ENCODE assay signal across 18 cellular contexts in the genomic region with DNA sequence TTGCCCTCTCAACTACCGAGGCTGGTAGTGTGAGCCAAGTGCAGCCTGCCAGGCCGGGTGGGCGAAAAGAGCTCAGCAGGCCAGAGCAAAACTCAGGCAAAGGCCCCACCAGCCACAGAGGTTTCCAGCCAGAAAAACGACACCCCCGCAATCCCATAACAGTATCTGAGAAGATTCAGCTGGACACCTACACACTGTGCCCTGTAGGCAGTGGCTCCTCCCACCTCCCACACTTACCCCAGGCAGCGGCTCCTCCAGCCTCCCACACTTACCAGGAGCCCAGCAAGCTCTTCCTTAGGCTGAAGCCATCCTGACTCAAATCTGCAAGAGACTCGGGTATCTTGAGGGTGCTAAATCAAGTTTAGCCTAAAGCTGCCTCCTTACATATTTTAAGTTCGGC. TPM values are rescaled to one million over a fixed set of nuclear protein-coding genes. Genes with fewer than 3 reads are reported as not detected.
DNase-seq lines count a peak whose midpoint lies in the region; ATAC-seq and TF ChIP-seq lines count a peak whose summit lies in the region.
"Had no signal": no experiment of that assay in that cellular context is flagged by ENCODE, and none has a peak within 500 bp of the region (broad histone marks: within the 10 kb centered on the region; RNA-seq: fewer than 3 reads in every experiment).

No MANE protein-coding gene starts in this region.

- no peaks in the 10 kb centered on the region for H3K79me2 ChIP-seq in GM23338 (replicated peaks; ENCODE audit: insufficient read depth)

- H3K4me1 ChIP-seq in GM23338 (ENCODE audit: insufficient read depth), result no peaks in the 10 kb centered on the region

- no peak overlapping the region for H3K4me3 ChIP-seq in GM23338
- H3K4me3 ChIP-seq: GM12878 had no signal

- H3K27ac Mint-ChIP-seq in GM23338 (no peak overlapping the region), activated B cell treated with CpG ODN at 0.5 μM for 24 hours (peak overlapping the region; percentile 64)
- H3K27ac Mint-ChIP-seq: CD4-positive, alpha-beta T cell had no signal

- no peak overlapping the region for H3K27ac ChIP-seq in GM23338 (ENCODE audit: low read depth)
- H3K27ac ChIP-seq: RWPE1 had no signal

- DNase-seq in GM23338 (ENCODE audit: low spot score), result no peak
- no peak for DNase-seq in activated B cell treated with CpG ODN at 0.5 μM for 24 hours
- DNase-seq in kidney glomerular epithelial cell (lab: John Stamatoyannopoulos, UW), result peak; percentile 62
- peak; percentile 29 for DNase-seq in putamen (ENCODE audit: low spot score)
- no peak for DNase-seq in activated T-cell treated with anti-CD3 and anti-CD28 coated beads, Interleukin-2, amount 50 U/mL, for 4 hours
- no peak for DNase-seq in superior temporal gyrus (ENCODE audit: extremely low spot score)
- no peak for DNase-seq in activated T-cell treated with anti-CD3 and anti-CD28 coated beads, Interleukin-2, amount 50 U/mL, for 1 hour
- DNase-seq: AML-193; CD4-positive, alpha-beta T cell; DMS79; H9; NCI-H1048; NCI-H2107; NCI-H226; NCI-H526 treated with DMSO at 0.1 percent for 48 hours; NK-92 treated with Interleukin-12 subunit alpha and Interleukin-12 subunit beta, amount 100 ng/mL, for 24 hours had no signal

- no peaks in the 10 kb centered on the region for H3K4me1 Mint-ChIP-seq in GM23338
- peaks cover 33% of the 10 kb centered on the region for H3K4me1 Mint-ChIP-seq in activated B cell treated with CpG ODN at 0.5 μM for 24 hours
- no peaks in the 10 kb centered on the region for H3K4me1 Mint-ChIP-seq in activated T-cell treated with anti-CD3 and anti-CD28 coated beads, Interleukin-2, amount 50 U/mL, for 4 hours (ENCODE audit: low read depth)

- POLR2A ChIA-PET in activated B cell treated with CpG ODN at 0.5 μM for 24 hours (lab: Charles Lee), result no interaction called here

- no peaks in the 10 kb centered on the region; the same call in 2 of the 3 replicates for H3K9me3 Mint-ChIP-seq in GM23338
- H3K9me3 Mint-ChIP-seq in activated B cell treated with CpG ODN at 0.5 μM for 24 hours, result no peaks in the 10 kb centered on the region
- no peaks in the 10 kb centered on the region for H3K9me3 Mint-ChIP-seq in activated T-cell treated with anti-CD3 and anti-CD28 coated beads, Interleukin-2, amount 50 U/mL, for 4 hours
- H3K9me3 Mint-ChIP-seq: CD4-positive, alpha-beta T cell; H9 had no signal

- H4K20me1 ChIP-seq in GM23338 (replicated peaks; ENCODE audit: insufficient read depth), result no peaks in the 10 kb centered on the region

- no peaks in the 10 kb centered on the region for H3K36me3 ChIP-seq in GM23338 (ENCODE audit: insufficient read depth)

- H3K36me3 Mint-ChIP-seq in GM23338 (ENCODE audit: low read depth) (no peaks in the 10 kb centered on the region), activated B cell treated with CpG ODN at 0.5 μM for 24 hours (ENCODE audit: low read depth) (no peaks in the 10 kb centered on the region)
- no peaks in the 10 kb centered on the region for H3K36me3 Mint-ChIP-seq in activated T-cell treated with anti-CD3 and anti-CD28 coated beads, Interleukin-2, amount 50 U/mL, for 4 hours (ENCODE audit: insufficient read depth)

- TF ChIP-seq CTCF in GM23338 (conservative IDR thresholded peaks at IDR 0.05; ENCODE audit: low read depth in 2 of 2) (no peak), activated B cell treated with CpG ODN at 0.5 μM for 24 hours (IDR thresholded peaks at IDR 0.05) (no peak)

- no peaks in the 10 kb centered on the region for H3K27me3 Mint-ChIP-seq in GM23338 (ENCODE audit: insufficient read depth, low read depth, poor library complexity)
- H3K27me3 Mint-ChIP-seq in activated B cell treated with CpG ODN at 0.5 μM for 24 hours, result no peaks in the 10 kb centered on the region
- H3K27me3 Mint-ChIP-seq in activated T-cell treated with anti-CD3 and anti-CD28 coated beads, Interleukin-2, amount 50 U/mL, for 4 hours (ENCODE audit: low read depth), result peaks cover 23% of the 10 kb centered on the region

- intact Hi-C loops in activated B cell treated with CpG ODN at 0.5 μM for 24 hours (cut with micrococcal nuclease), result no loop called here

- H3F3A ChIP-seq in GM23338 (replicated peaks; ENCODE audit: low read depth), result no peaks in the 10 kb centered on the region

- H3K9me2 ChIP-seq in GM23338 (ENCODE audit: insufficient read depth), result no peaks in the 10 kb centered on the region

- H3K4me3 Mint-ChIP-seq in GM23338 (no peak overlapping the region), activated B cell treated with CpG ODN at 0.5 μM for 24 hours (no peak overlapping the region)
- no peak overlapping the region for H3K4me3 Mint-ChIP-seq in activated T-cell treated with anti-CD3 and anti-CD28 coated beads, Interleukin-2, amount 50 U/mL, for 4 hours
- H3K4me3 Mint-ChIP-seq: CD4-positive, alpha-beta T cell; H9 had no signal

- H2AFZ ChIP-seq in GM23338, result no peak overlapping the region

- ATAC-seq in GM23338, result peak; percentile 53
- ATAC-seq in activated B cell treated with CpG ODN at 0.5 μM for 24 hours (ENCODE audit: low read depth), result no peak
- ATAC-seq in activated T-cell treated with anti-CD3 and anti-CD28 coated beads, Interleukin-2, amount 50 U/mL, for 4 hours, result no peak
- ATAC-seq: GM12878 had no signal

- CTCF ChIA-PET in activated B cell treated with CpG ODN at 0.5 μM for 24 hours (lab: Charles Lee), result no interaction called here

- H3K4me2 ChIP-seq in GM23338, result no peak overlapping the region

- H3K27me3 ChIP-seq in GM23338 (ENCODE audit: insufficient read depth), result no peaks in the 10 kb centered on the region

TF ChIP-seq in GM23338, 12 proteins besides CTCF, POLR2A, EP300 and RAD21 (continues in another document):
- TF ChIP-seq STAT1 (IDR thresholded peaks at IDR 0.05; ENCODE audit: unreplicated experiment) (no peak), NANOG (IDR thresholded peaks at IDR 0.05; ENCODE audit: borderline replicate concordance) (no peak), CREB1 (CRISPR knock-in tag; IDR thresholded peaks at IDR 0.05; ENCODE audit: low read depth) (no peak), POLR2AphosphoS5 (IDR thresholded peaks at IDR 0.05; ENCODE audit: low read depth) (no peak)
- TF ChIP-seq, protein P1, sequence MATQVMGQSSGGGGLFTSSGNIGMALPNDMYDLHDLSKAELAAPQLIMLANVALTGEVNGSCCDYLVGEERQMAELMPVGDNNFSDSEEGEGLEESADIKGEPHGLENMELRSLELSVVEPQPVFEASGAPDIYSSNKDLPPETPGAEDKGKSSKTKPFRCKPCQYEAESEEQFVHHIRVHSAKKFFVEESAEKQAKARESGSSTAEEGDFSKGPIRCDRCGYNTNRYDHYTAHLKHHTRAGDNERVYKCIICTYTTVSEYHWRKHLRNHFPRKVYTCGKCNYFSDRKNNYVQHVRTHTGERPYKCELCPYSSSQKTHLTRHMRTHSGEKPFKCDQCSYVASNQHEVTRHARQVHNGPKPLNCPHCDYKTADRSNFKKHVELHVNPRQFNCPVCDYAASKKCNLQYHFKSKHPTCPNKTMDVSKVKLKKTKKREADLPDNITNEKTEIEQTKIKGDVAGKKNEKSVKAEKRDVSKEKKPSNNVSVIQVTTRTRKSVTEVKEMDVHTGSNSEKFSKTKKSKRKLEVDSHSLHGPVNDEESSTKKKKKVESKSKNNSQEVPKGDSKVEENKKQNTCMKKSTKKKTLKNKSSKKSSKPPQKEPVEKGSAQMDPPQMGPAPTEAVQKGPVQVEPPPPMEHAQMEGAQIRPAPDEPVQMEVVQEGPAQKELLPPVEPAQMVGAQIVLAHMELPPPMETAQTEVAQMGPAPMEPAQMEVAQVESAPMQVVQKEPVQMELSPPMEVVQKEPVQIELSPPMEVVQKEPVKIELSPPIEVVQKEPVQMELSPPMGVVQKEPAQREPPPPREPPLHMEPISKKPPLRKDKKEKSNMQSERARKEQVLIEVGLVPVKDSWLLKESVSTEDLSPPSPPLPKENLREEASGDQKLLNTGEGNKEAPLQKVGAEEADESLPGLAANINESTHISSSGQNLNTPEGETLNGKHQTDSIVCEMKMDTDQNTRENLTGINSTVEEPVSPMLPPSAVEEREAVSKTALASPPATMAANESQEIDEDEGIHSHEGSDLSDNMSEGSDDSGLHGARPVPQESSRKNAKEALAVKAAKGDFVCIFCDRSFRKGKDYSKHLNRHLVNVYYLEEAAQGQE (IDR thresholded peaks at IDR 0.05; ENCODE audit: unreplicated experiment), result no peak
- TF ChIP-seq, protein P2, sequence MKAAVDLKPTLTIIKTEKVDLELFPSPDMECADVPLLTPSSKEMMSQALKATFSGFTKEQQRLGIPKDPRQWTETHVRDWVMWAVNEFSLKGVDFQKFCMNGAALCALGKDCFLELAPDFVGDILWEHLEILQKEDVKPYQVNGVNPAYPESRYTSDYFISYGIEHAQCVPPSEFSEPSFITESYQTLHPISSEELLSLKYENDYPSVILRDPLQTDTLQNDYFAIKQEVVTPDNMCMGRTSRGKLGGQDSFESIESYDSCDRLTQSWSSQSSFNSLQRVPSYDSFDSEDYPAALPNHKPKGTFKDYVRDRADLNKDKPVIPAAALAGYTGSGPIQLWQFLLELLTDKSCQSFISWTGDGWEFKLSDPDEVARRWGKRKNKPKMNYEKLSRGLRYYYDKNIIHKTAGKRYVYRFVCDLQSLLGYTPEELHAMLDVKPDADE (IDR thresholded peaks at IDR 0.05), result no peak

RNA-seq across cellular contexts. Expression of a gene that starts 15.6 kb away (rescaled TPM):
- total RNA-seq in GM23338 (2014; rRNA removed; shearing (Covaris generic)), result 15.0 and 18.4 TPM in 2 replicates
- 39.5 and 41.9 TPM in 2 replicates for polyA plus RNA-seq in GM23338 (2016; fragmentation: Nextera tagmentation; extraction: Ambion mirVana)
- total RNA-seq in activated B cell treated with CpG ODN at 0.5 μM for 24 hours, result 30.8 and 34.6 TPM in 2 replicates
- total RNA-seq in activated T-cell treated with anti-CD3 and anti-CD28 coated beads, Interleukin-2, amount 50 U/mL, for 4 hours, result 10 to 100 TPM; 29.2 to 33.2 (median 29.3) TPM

Comparison
In these comparisons a context has a peak if more than half of its experiments do, and no peak if none do; other contexts are left out.
1. DNase-seq: peak in kidney glomerular epithelial cell (single experiment) and putamen (single experiment); none in GM23338 (single experiment), activated B cell treated with CpG ODN at 0.5 μM for 24 hours (single experiment), activated T-cell treated with anti-CD3 and anti-CD28 coated beads, Interleukin-2, amount 50 U/mL, for 4 hours (single experiment), superior temporal gyrus (single experiment) and activated T-cell treated with anti-CD3 and anti-CD28 coated beads, Interleukin-2, amount 50 U/mL, for 1 hour (single experiment).